In the genomic region with DNA sequence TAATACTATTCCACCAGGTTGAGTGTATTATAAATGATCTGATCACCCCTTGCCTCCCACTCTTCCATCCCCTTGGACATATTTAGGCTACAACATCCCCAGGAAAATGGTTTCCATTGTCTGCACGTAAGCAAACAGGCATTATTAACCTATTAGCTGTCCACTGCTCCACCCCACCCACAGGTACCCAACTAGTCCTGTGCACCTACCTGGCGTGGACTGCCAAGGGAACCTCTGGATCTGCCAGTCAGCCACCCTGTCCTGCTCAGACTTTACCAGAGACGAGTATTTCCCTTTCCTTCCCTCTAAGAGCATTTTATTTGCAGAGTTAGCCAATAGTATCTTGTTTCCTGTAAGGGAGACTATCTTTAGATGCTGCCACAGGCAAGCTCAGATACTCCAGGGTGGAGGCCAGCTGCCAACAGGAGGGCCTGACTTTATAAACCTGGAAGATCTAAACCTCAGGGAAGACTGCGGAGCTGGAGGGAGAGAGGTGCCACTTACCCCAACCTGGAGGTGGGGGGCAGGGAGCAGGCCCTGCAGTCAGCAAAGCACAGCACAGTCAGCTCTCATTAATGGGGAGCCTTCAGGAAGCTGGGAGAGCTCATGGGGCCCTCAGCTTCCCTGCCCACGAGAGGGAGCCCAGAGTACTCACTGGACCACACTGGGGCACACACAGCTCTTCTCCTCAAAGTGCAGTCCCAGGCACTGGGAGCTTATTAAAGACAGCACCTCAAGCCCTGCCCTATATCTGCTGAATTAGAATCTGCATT, we compare ENCODE assay signal across 13 cellular contexts. TPM values are rescaled to one million over a fixed set of nuclear protein-coding genes. Genes with fewer than 3 reads are reported as not detected.
DNase-seq lines count a peak whose midpoint lies in the region; ATAC-seq and TF ChIP-seq lines count a peak whose summit lies in the region.
"Had no signal": no experiment of that assay in that cellular context is flagged by ENCODE, and none has a peak within 500 bp of the region (broad histone marks: within the 10 kb centered on the region; RNA-seq: fewer than 3 reads in every experiment).

A gene with protein sequence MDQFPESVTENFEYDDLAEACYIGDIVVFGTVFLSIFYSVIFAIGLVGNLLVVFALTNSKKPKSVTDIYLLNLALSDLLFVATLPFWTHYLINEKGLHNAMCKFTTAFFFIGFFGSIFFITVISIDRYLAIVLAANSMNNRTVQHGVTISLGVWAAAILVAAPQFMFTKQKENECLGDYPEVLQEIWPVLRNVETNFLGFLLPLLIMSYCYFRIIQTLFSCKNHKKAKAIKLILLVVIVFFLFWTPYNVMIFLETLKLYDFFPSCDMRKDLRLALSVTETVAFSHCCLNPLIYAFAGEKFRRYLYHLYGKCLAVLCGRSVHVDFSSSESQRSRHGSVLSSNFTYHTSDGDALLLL (minus strand): TSS at position 292 of the 773 bp plus-strand sequence. CDS start 13,527 bp downstream, outside the sequence.

- H4K20me1 ChIP-seq in BLaER1 treated with 17β-estradiol and CSF1 and Interleukin-3, amounts not matched to agents 10 nM and 100 nM, result 0 out of 22 replicates have a peak, but pooled peaks cover 0 to 7% (median 0%) of the 10 kb centered on the region in 11 experiments
- H4K20me1 ChIP-seq in Loucy (ENCODE audit: insufficient read depth, low read length, poor library complexity, severe bottlenecking), result no peaks in the 10 kb centered on the region
- H4K20me1 ChIP-seq in GM23248 (ENCODE audit: insufficient read depth), result no peaks in the 10 kb centered on the region

- H3K79me2 ChIP-seq in Loucy (ENCODE audit: insufficient read depth, low read length) (no peaks in the 10 kb centered on the region), GM23248 (ENCODE audit: insufficient read depth) (no peaks in the 10 kb centered on the region)

- peaks cover 3% of the 10 kb centered on the region for H3K27me3 Mint-ChIP-seq in activated CD8-positive, alpha-beta T cell treated with anti-CD3 and anti-CD28 coated beads for 36 hours

- H2AFZ ChIP-seq in Loucy (ENCODE audit: low read length), result peak within 1 kb of the TSS; percentile 86
- no peak within 1 kb of the TSS for H2AFZ ChIP-seq in GM23248

- H3K36me3 ChIP-seq in BLaER1 treated with 17β-estradiol and CSF1 and Interleukin-3, amounts not matched to agents 10 nM and 100 nM, result peaks cover 0 to 25% (median 0%) of the 10 kb centered on the region in 11 experiments; a peak in 1 of 22 replicates
- H3K36me3 ChIP-seq in Loucy (ENCODE audit: insufficient read depth, low read length) (no peaks in the 10 kb centered on the region), GM23248 (ENCODE audit: low read depth) (no peaks in the 10 kb centered on the region)

- H3K9me2 ChIP-seq in Loucy (replicated peaks; ENCODE audit: low read depth, low read length), result no peaks in the 10 kb centered on the region
- no peaks in the 10 kb centered on the region for H3K9me2 ChIP-seq in GM23248 (ENCODE audit: insufficient read depth)

- H3F3A ChIP-seq in Loucy (ENCODE audit: low read depth) (no peaks in the 10 kb centered on the region), GM23248 (ENCODE audit: insufficient read depth) (no peaks in the 10 kb centered on the region)

- peaks cover 43 to 91% (median 77%) of the 10 kb centered on the region in 10 experiments for H3K4me1 ChIP-seq in BLaER1 treated with 17β-estradiol and CSF1 and Interleukin-3, amounts not matched to agents 10 nM and 100 nM
- H3K4me1 ChIP-seq in Loucy (ENCODE audit: insufficient read depth, low read length, poor library complexity, severe bottlenecking) (peaks cover 22% of the 10 kb centered on the region), GM23248 (ENCODE audit: insufficient read depth) (no peaks in the 10 kb centered on the region)

- H3K27me3 ChIP-seq in BLaER1 treated with 17β-estradiol and CSF1 and Interleukin-3, amounts not matched to agents 10 nM and 100 nM, result no peaks in the 10 kb centered on the region
- H3K27me3 ChIP-seq in Loucy (ENCODE audit: insufficient read depth, low read length, poor library complexity, severe bottlenecking) (no peaks in the 10 kb centered on the region), GM23248 (replicated peaks; ENCODE audit: insufficient read depth) (peaks cover 20% of the 10 kb centered on the region)

- H3K9me3 ChIP-seq in BLaER1 treated with 17β-estradiol and CSF1 and Interleukin-3, amounts not matched to agents 10 nM and 100 nM (replicated peaks in 1 of 11), result no peaks in the 10 kb centered on the region
- H3K9me3 ChIP-seq in Loucy (ENCODE audit: insufficient read depth, low read depth, low read length), result no peaks in the 10 kb centered on the region
- no peaks in the 10 kb centered on the region for H3K9me3 ChIP-seq in GM23248 (ENCODE audit: low read depth)

- H3K9ac ChIP-seq in BLaER1 treated with 17β-estradiol and CSF1 and Interleukin-3, amounts not matched to agents 10 nM and 100 nM, result peak within 1 kb of the TSS in 9 of 11 experiments; percentile 6 to 75 (median 69); a peak in 16 of 22 replicates
- peak within 1 kb of the TSS; percentile 20 for H3K9ac ChIP-seq in Loucy (ENCODE audit: low read depth, low read length, poor library complexity, severe bottlenecking)
- H3K9ac ChIP-seq in GM23248, result no peak within 1 kb of the TSS

- no peak for ATAC-seq in activated CD8-positive, alpha-beta T cell treated with anti-CD3 and anti-CD28 coated beads for 36 hours
- no peak for ATAC-seq in GM18502 (IDR thresholded peaks at IDR 0.05; ENCODE audit: poor library complexity, unreplicated experiment)
- no peak for ATAC-seq in GM21619 (IDR thresholded peaks at IDR 0.05; ENCODE audit: unreplicated experiment)
- ATAC-seq: left colon had no signal

- TF ChIP-seq CTCF in Loucy (conservative IDR thresholded peaks at IDR 0.05; ENCODE audit: low read length), result no peak
- TF ChIP-seq CTCF in activated CD8-positive, alpha-beta T cell treated with anti-CD3 and anti-CD28 coated beads for 36 hours (IDR thresholded peaks at IDR 0.05), result no peak

- no peak within 1 kb of the TSS for H3K27ac Mint-ChIP-seq in activated CD8-positive, alpha-beta T cell treated with anti-CD3 and anti-CD28 coated beads for 36 hours

- peak within 1 kb of the TSS; percentile 8 for H3K4me3 Mint-ChIP-seq in activated CD8-positive, alpha-beta T cell treated with anti-CD3 and anti-CD28 coated beads for 36 hours

- DNase-seq in activated CD8-positive, alpha-beta T cell treated with anti-CD3 and anti-CD28 coated beads for 36 hours, result no peak
- DNase-seq in midbrain (lab: John Stamatoyannopoulos, UW) (peak; percentile 24), GM23248 (no peak)
- no peak for DNase-seq in activated CD4-positive, alpha-beta T cell treated with anti-CD3 and anti-CD28 coated beads for 1 hour
- DNase-seq: activated CD4-positive, alpha-beta T cell treated with anti-CD3 and anti-CD28 coated beads, Interleukin-2, amount 50 U/mL, for 48 hours; left colon; NCI-H1694 treated with DMSO at 0.1 percent for 48 hours had no signal

- peak within 1 kb of the TSS in 6 of 10 experiments; percentile 38 to 69 (median 62); a peak in 12 of 20 replicates for H3K4me3 ChIP-seq in BLaER1 treated with 17β-estradiol and CSF1 and Interleukin-3, amounts not matched to agents 10 nM and 100 nM
- H3K4me3 ChIP-seq in Loucy (ENCODE audit: low read length, poor library complexity, severe bottlenecking) (peak within 1 kb of the TSS; percentile 42), GM23248 (no peak within 1 kb of the TSS)

- in situ Hi-C loops in GM23248 (cut with MboI), result loop anchor here (5.0 to 10.0 kb wide), 3 partner anchors 68 to 185 kb away; no protein-coding TSS in a partner anchor

- CTCF ChIA-PET in activated CD8-positive, alpha-beta T cell treated with anti-CD3 and anti-CD28 coated beads for 36 hours (lab: Charles Lee), result interaction anchor here (0.9 to 15.4 kb wide), 5 partner anchors 9 to 179 kb away, joined by 3 to 275 read pairs (median 5); no protein-coding TSS in a partner anchor

- H3K27ac ChIP-seq in BLaER1 treated with 17β-estradiol and CSF1 and Interleukin-3, amounts not matched to agents 10 nM and 100 nM, result peak within 1 kb of the TSS in 9 of 11 experiments; percentile 19 to 84 (median 66); a peak in 18 of 22 replicates
- no peak within 1 kb of the TSS for H3K27ac ChIP-seq in GM23248

- POLR2A ChIA-PET in activated CD8-positive, alpha-beta T cell treated with anti-CD3 and anti-CD28 coated beads for 36 hours (lab: Charles Lee), result interaction anchor here (0.5 to 1.1 kb wide), 4 partner anchors 8 to 842 kb away, joined by 3 to 4 read pairs (median 3); no protein-coding TSS in a partner anchor

- H3K36me3 Mint-ChIP-seq in activated CD8-positive, alpha-beta T cell treated with anti-CD3 and anti-CD28 coated beads for 36 hours (ENCODE audit: low read depth), result no peaks in the 10 kb centered on the region

- intact Hi-C loops in activated CD8-positive, alpha-beta T cell treated with anti-CD3 and anti-CD28 coated beads for 36 hours (cut with micrococcal nuclease), result no loop called here

- H3K4me2 ChIP-seq in BLaER1 treated with 17β-estradiol and CSF1 and Interleukin-3, amounts not matched to agents 10 nM and 100 nM, result peak within 1 kb of the TSS; percentile 50 to 97 (median 89)
- H3K4me2 ChIP-seq in Loucy (ENCODE audit: low read depth, low read length, poor library complexity, severe bottlenecking) (peak within 1 kb of the TSS; percentile 52), GM23248 (ENCODE audit: unreplicated experiment) (no peak within 1 kb of the TSS)

- 46 to 53% methylated on average over 5 of the region's 5 CpGs for WGBS in GM23248 (ENCODE audit: low coverage in 1 of 2, low lambda C conversion rate in 2 of 2, missing lambda C conversion rate in 2 of 2), 2 experiments

- H3K4me1 Mint-ChIP-seq in activated CD8-positive, alpha-beta T cell treated with anti-CD3 and anti-CD28 coated beads for 36 hours (ENCODE audit: low read depth), result peaks cover 12% of the 10 kb centered on the region

- H3K9me3 Mint-ChIP-seq in activated CD8-positive, alpha-beta T cell treated with anti-CD3 and anti-CD28 coated beads for 36 hours, result no peaks in the 10 kb centered on the region

RNA-seq across cellular contexts. Expression of the gene that starts here (rescaled TPM):
- total RNA-seq in activated CD8-positive, alpha-beta T cell treated with anti-CD3 and anti-CD28 coated beads for 36 hours, result under 1 TPM; 0.34 to 0.88 TPM
- not detected in 2 replicates for total RNA-seq in GM23248 (2014; rRNA removed; shearing (Covaris generic))
- not detected in 2 replicates for polyA plus RNA-seq in GM23248 (2016; fragmentation: Nextera tagmentation; extraction: Ambion mirVana)
- total RNA-seq: pulmonary artery endothelial cell had no signal
- polyA plus RNA-seq: fibroblast of lung had no signal
